Comparison of ENCODE assay signal across 19 cellular contexts in the genomic region with DNA sequence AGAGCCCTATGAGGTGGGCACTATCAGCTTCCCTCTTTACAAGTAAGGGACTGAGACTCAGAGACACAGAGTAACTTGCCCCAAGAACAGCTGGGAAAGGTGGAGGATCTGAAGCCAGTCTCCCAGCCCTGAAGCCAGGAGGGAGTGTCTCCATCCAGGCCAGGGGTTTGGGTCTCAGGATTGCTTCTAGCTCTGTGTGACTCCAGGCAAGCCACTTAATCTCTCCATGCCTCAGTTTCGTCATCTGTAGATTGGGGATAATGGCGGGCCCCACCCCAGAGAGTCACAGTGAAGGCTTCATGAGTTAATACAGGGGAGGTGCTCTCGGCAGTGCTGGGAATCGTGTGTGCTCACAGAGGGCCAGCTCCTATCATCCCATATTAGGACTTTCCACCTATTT. TPM values are rescaled to one million over a fixed set of nuclear protein-coding genes. Genes with fewer than 3 reads are reported as not detected.
DNase-seq lines count a peak whose midpoint lies in the region; ATAC-seq, FAIRE-seq and TF ChIP-seq lines count a peak whose summit lies in the region.
"Had no signal": no experiment of that assay in that cellular context is flagged by ENCODE, and none has a peak within 500 bp of the region (broad histone marks: within the 10 kb centered on the region; RNA-seq: fewer than 3 reads in every experiment).

No MANE protein-coding gene starts in this region.

- H3K27ac Mint-ChIP-seq in activated CD8-positive, alpha-beta memory T cell treated with anti-CD3 and anti-CD28 coated beads, Interleukin-2, amount 10 ng/mL, durations not matched to agents 7 days and 5 days: peak overlapping the region; percentile 4
- H3K27ac Mint-ChIP-seq in endothelial cell (ENCODE audit: unreplicated experiment): peak overlapping the region; percentile 42

- no peaks in the 10 kb centered on the region for H3K9me2 ChIP-seq in PC-3 (replicated peaks; ENCODE audit: low read length)

- no peak overlapping the region for H3K9ac ChIP-seq in PC-3 (ENCODE audit: low read length)
- H3K9ac ChIP-seq: KMS-11 had no signal

- H3K27me3 ChIP-seq in spleen (replicated peaks in 1 of 7) (no peaks in the 10 kb centered on the region), PC-3 (ENCODE audit: low read length) (no peaks in the 10 kb centered on the region)

- TF ChIP-seq CTCF in endothelial cell (IDR thresholded peaks at IDR 0.05; ENCODE audit: unreplicated experiment) (no peak), spleen (IDR thresholded peaks at IDR 0.05 in 8 of 11, conservative IDR thresholded peaks at IDR 0.05 in 3 of 11) (no peak), PC-3 (conservative IDR thresholded peaks at IDR 0.05; ENCODE audit: low read depth, low read length) (no peak)

- no peaks in the 10 kb centered on the region for H3K9me3 ChIP-seq in spleen
- H3K9me3 ChIP-seq in PC-3 (ENCODE audit: low read length): no peaks in the 10 kb centered on the region
- H3K9me3 ChIP-seq: Caco-2 had no signal

- H3K4me3 Mint-ChIP-seq in activated CD8-positive, alpha-beta memory T cell treated with anti-CD3 and anti-CD28 coated beads, Interleukin-2, amount 10 ng/mL, durations not matched to agents 7 days and 5 days: no peak overlapping the region
- peak overlapping the region; percentile 47 for H3K4me3 Mint-ChIP-seq in endothelial cell (ENCODE audit: unreplicated experiment)
- H3K4me3 Mint-ChIP-seq: CD14-positive monocyte had no signal

- H3F3A ChIP-seq in PC-3 (ENCODE audit: low read length, unreplicated experiment): no peaks in the 10 kb centered on the region

- 78 to 94% (median 90%) methylated on average over 2 to 4 of the region's 4 CpGs for WGBS in spleen, 5 donors

- H4K20me1 ChIP-seq in PC-3 (ENCODE audit: low read length): no peaks in the 10 kb centered on the region

- H2AFZ ChIP-seq in PC-3 (ENCODE audit: low read length): no peak overlapping the region

- H3K36me3 ChIP-seq in spleen (peaks cover 0 to 94% (median 55%) of the 10 kb centered on the region in 6 donors), PC-3 (ENCODE audit: low read depth, low read length) (peaks cover 8% of the 10 kb centered on the region; the same call in 1 of the 2 replicates)

- BruUV-seq in PC-3 (replicated peaks; lab: Mats Ljungman, UMichigan): no TSS peak

- no peak overlapping the region for H3K4me2 ChIP-seq in PC-3 (ENCODE audit: low read length)
- H3K4me2 ChIP-seq: KMS-11 had no signal

- H3K79me2 ChIP-seq in PC-3 (ENCODE audit: low read length): no peaks in the 10 kb centered on the region

- no peaks in the 10 kb centered on the region for H3K27me3 Mint-ChIP-seq in activated CD8-positive, alpha-beta memory T cell treated with anti-CD3 and anti-CD28 coated beads, Interleukin-2, amount 10 ng/mL, durations not matched to agents 7 days and 5 days
- H3K27me3 Mint-ChIP-seq in endothelial cell (ENCODE audit: unreplicated experiment): peaks cover 18% of the 10 kb centered on the region

- H3K9me3 Mint-ChIP-seq in activated CD8-positive, alpha-beta memory T cell treated with anti-CD3 and anti-CD28 coated beads, Interleukin-2, amount 10 ng/mL, durations not matched to agents 7 days and 5 days (ENCODE audit: low read depth): no peaks in the 10 kb centered on the region
- no peaks in the 10 kb centered on the region for H3K9me3 Mint-ChIP-seq in endothelial cell (ENCODE audit: unreplicated experiment)
- H3K9me3 Mint-ChIP-seq: CD14-positive monocyte had no signal

- no peak for TF ChIP-seq POLR2A in GM12892 (IDR thresholded peaks at IDR 0.05; ENCODE audit: low read depth, low read length)
- no peak for TF ChIP-seq POLR2A in spleen (IDR thresholded peaks at IDR 0.05)
- no peak for TF ChIP-seq POLR2A in erythroblast (IDR thresholded peaks at IDR 0.05; ENCODE audit: low read length)

- no peak for DNase-seq in activated CD8-positive, alpha-beta memory T cell treated with anti-CD3 and anti-CD28 coated beads, Interleukin-2, amount 10 ng/mL, durations not matched to agents 7 days and 5 days
- DNase-seq in activated CD8-positive, alpha-beta memory T cell treated with anti-CD3 and anti-CD28 coated beads, Interleukin-2, amount 50 U/mL, for 48 hours: no peak
- DNase-seq in GM12892 (ENCODE audit: insufficient read length) (peak; percentile 16), endothelial cell (ENCODE audit: low spot score) (no peak), spleen (no peak), PC-3 (no peak), erythroblast (lab: John Stamatoyannopoulos, UW) (no peak)
- DNase-seq: NCI-H1092, NCI-H1694 treated with DMSO at 0.1 percent for 48 hours, NCI-H345, NCI-H748 treated with DMSO at 0.1 percent for 48 hours had no signal

- POLR2A ChIA-PET in PC-3 (lab: Charles Lee; ENCODE audit: unreplicated experiment): no interaction called here

- CTCF ChIA-PET in activated CD8-positive, alpha-beta memory T cell treated with anti-CD3 and anti-CD28 coated beads, Interleukin-2, amount 10 ng/mL, durations not matched to agents 7 days and 5 days (lab: Charles Lee): interaction anchor here (1.0 kb wide), 1 partner anchor 54 kb away, joined by 3 read pairs; no protein-coding TSS in a partner anchor
- CTCF ChIA-PET in PC-3 (lab: Charles Lee): no interaction called here

- H3K4me3 ChIP-seq in spleen (no peak overlapping the region), PC-3 (ENCODE audit: low read length) (no peak overlapping the region)

- H3K4me1 ChIP-seq in spleen (peaks cover 6 to 73% (median 52%) of the 10 kb centered on the region in 6 donors), PC-3 (ENCODE audit: insufficient read depth, low read length) (no peaks in the 10 kb centered on the region)
- H3K4me1 ChIP-seq: Caco-2 had no signal

- no peak for ATAC-seq in activated CD8-positive, alpha-beta memory T cell treated with anti-CD3 and anti-CD28 coated beads, Interleukin-2, amount 10 ng/mL, durations not matched to agents 7 days and 5 days
- ATAC-seq in GM21528 (IDR thresholded peaks at IDR 0.05; ENCODE audit: low FRiP score, unreplicated experiment): no peak
- no peak for ATAC-seq in PC-3
- ATAC-seq: Panc1 had no signal

- H3K27ac ChIP-seq in spleen: peak overlapping the region in 7 of 8 donors; percentile 61 to 94 (median 85)
- no peak overlapping the region for H3K27ac ChIP-seq in PC-3 (ENCODE audit: low read length)
- H3K27ac ChIP-seq: KMS-11 had no signal

- peaks cover 3% of the 10 kb centered on the region for H3K36me3 Mint-ChIP-seq in activated CD8-positive, alpha-beta memory T cell treated with anti-CD3 and anti-CD28 coated beads, Interleukin-2, amount 10 ng/mL, durations not matched to agents 7 days and 5 days
- peaks cover 25% of the 10 kb centered on the region for H3K36me3 Mint-ChIP-seq in endothelial cell (ENCODE audit: low read depth, unreplicated experiment)

- FAIRE-seq in GM12892 (lab: Jason Lieb, UNC): no peak
- FAIRE-seq: A204.1, H1 had no signal

- intact Hi-C loops in spleen (cut with DNase I; ENCODE audit: low total_unique reads) (no loop called here), PC-3 (cut with micrococcal nuclease) (no loop called here)

- H3K4me1 Mint-ChIP-seq in activated CD8-positive, alpha-beta memory T cell treated with anti-CD3 and anti-CD28 coated beads, Interleukin-2, amount 10 ng/mL, durations not matched to agents 7 days and 5 days: peaks cover 20% of the 10 kb centered on the region
- H3K4me1 Mint-ChIP-seq in endothelial cell (ENCODE audit: unreplicated experiment): peaks cover 35% of the 10 kb centered on the region

RNA-seq across cellular contexts. Expression of gene MAP4K2, which starts 10.5 kb away (rescaled TPM):
- 10 to 100 TPM; 61.1 to 65.0 TPM for total RNA-seq in activated CD8-positive, alpha-beta memory T cell treated with anti-CD3 and anti-CD28 coated beads, Interleukin-2, amount 10 ng/mL, durations not matched to agents 7 days and 5 days
- polyA plus RNA-seq in GM12892 (2012; ENCODE audit: missing spikeins): 27.8 TPM
- total RNA-seq in endothelial cell (ENCODE audit: unreplicated experiment): 202 TPM
- total RNA-seq in spleen: 100 to 1,000 TPM in 1 of 7 donors, 10 to 100 TPM in 6; 41.5 to 106 (median 57.4) TPM
- polyA plus RNA-seq in spleen: 10 to 100 TPM; 40.8 to 70.8 (median 63.8) TPM
- total RNA-seq in PC-3 (2014; rRNA removed): 55.6 and 57.0 TPM in 2 replicates

RNA-seq across cellular contexts. Expression of gene SF1, which starts 14.1 kb away (rescaled TPM):
- total RNA-seq in activated CD8-positive, alpha-beta memory T cell treated with anti-CD3 and anti-CD28 coated beads, Interleukin-2, amount 10 ng/mL, durations not matched to agents 7 days and 5 days: 100 to 1,000 TPM; 442 to 462 TPM
- 146 TPM for polyA plus RNA-seq in GM12892 (2012; ENCODE audit: missing spikeins)
- total RNA-seq in endothelial cell (ENCODE audit: unreplicated experiment) (322 TPM), spleen (100 to 1,000 TPM; 359 to 585 (median 458) TPM), PC-3 (2014; rRNA removed) (209 and 217 TPM in 2 replicates)
- 100 to 1,000 TPM in 2 of 3 donors, 10 to 100 TPM in 1; 54.2 to 140 (median 121) TPM for polyA plus RNA-seq in spleen

RNA-seq across cellular contexts. Expression of gene MEN1, which starts 17.9 kb away (rescaled TPM):
- 10 to 100 TPM; 31.2 to 42.1 TPM for total RNA-seq in activated CD8-positive, alpha-beta memory T cell treated with anti-CD3 and anti-CD28 coated beads, Interleukin-2, amount 10 ng/mL, durations not matched to agents 7 days and 5 days
- polyA plus RNA-seq in GM12892 (2012; ENCODE audit: missing spikeins): 9.5 TPM
- total RNA-seq in endothelial cell (ENCODE audit: unreplicated experiment) (56.3 TPM), spleen (10 to 100 TPM; 20.1 to 33.6 (median 28.2) TPM), PC-3 (2014; rRNA removed) (46.1 and 54.1 TPM in 2 replicates)
- 10 to 100 TPM; 17.8 to 27.6 (median 20.5) TPM for polyA plus RNA-seq in spleen

RNA-seq across cellular contexts. Expression of gene PYGM, which starts 32.7 kb away (rescaled TPM):
- 1 to 10 TPM; 2.0 to 3.2 TPM for total RNA-seq in activated CD8-positive, alpha-beta memory T cell treated with anti-CD3 and anti-CD28 coated beads, Interleukin-2, amount 10 ng/mL, durations not matched to agents 7 days and 5 days
- polyA plus RNA-seq in GM12892 (2012; ENCODE audit: missing spikeins): 0.70 TPM
- 0.26 TPM for total RNA-seq in endothelial cell (ENCODE audit: unreplicated experiment)
- 1 to 10 TPM; 2.7 to 7.2 (median 5.1) TPM for total RNA-seq in spleen
- 1 to 10 TPM; 1.7 to 2.4 (median 2.1) TPM for polyA plus RNA-seq in spleen
- total RNA-seq in PC-3 (2014; rRNA removed): 0.95 and 1.3 TPM in 2 replicates

RNA-seq across cellular contexts. Expression of gene RASGRP2, which starts 48.5 kb away (rescaled TPM):
- total RNA-seq in activated CD8-positive, alpha-beta memory T cell treated with anti-CD3 and anti-CD28 coated beads, Interleukin-2, amount 10 ng/mL, durations not matched to agents 7 days and 5 days: 100 to 1,000 TPM in 1 of 2 experiments, 10 to 100 TPM in 1; 77.3 to 123 TPM
- 2.4 TPM for polyA plus RNA-seq in GM12892 (2012; ENCODE audit: missing spikeins)
- total RNA-seq in endothelial cell (ENCODE audit: unreplicated experiment): 139 TPM
- total RNA-seq in spleen: 100 to 1,000 TPM; 148 to 242 (median 206) TPM
- polyA plus RNA-seq in spleen: 100 to 1,000 TPM; 216 to 283 (median 252) TPM
- total RNA-seq in PC-3 (2014; rRNA removed): not detected in 2 replicates
- total RNA-seq: MCF 10A had no signal
